ENCODE assay signal across 15 cellular contexts in genomic region chr3:58366699-58367098, GRCh38. TPM values are rescaled to one million over a fixed set of nuclear protein-coding genes. Genes with fewer than 3 reads are reported as not detected.
DNase-seq lines count a peak whose midpoint lies in the region; ATAC-seq and FAIRE-seq lines count a peak whose summit lies in the region.
"Had no signal": no experiment of that assay in that cellular context is flagged by ENCODE, and none has a peak within 500 bp of the region (broad histone marks: within the 10 kb centered on the region; RNA-seq: fewer than 3 reads in every experiment).

No MANE protein-coding gene starts in this region.

- H3K27me3 Mint-ChIP-seq in activated T-helper 17 cell treated with anti-CD3 and anti-CD28 coated beads, Interleukin-2, amount 50 U/mL, for 72 hours, result no peaks in the 10 kb centered on the region

- peaks cover 18% of the 10 kb centered on the region for H3K36me3 Mint-ChIP-seq in activated T-helper 17 cell treated with anti-CD3 and anti-CD28 coated beads, Interleukin-2, amount 50 U/mL, for 72 hours (ENCODE audit: low read depth)

- DNase-seq in EL (peak; percentile 10), Kasumi-1 (lab: John Stamatoyannopoulos, UW) (peak; percentile 23 to 28), left lobe of liver (ENCODE audit: low spot score) (no peak), urothelium cell line (ENCODE audit: low spot score) (no peak), midbrain (lab: John Stamatoyannopoulos, UW) (no peak), DMS79 treated with DMSO at 0.1 percent for 48 hours (lab: John Stamatoyannopoulos, UW) (no peak)
- DNase-seq: activated naive CD4-positive, alpha-beta T cell; colonic mucosa; MG63; NCI-H1930; stimulated activated CD4-positive, alpha-beta T cell treated with anti-CD3 and anti-CD28 coated beads, Interleukin-4, amount 100 ng/mL, for 24 hours had no signal

- peak; percentile 35 for ATAC-seq in activated T-helper 17 cell treated with anti-CD3 and anti-CD28 coated beads, Interleukin-2, amount 50 U/mL, for 72 hours (replicated peaks)
- peak; percentile 33 for ATAC-seq in left lobe of liver
- no peak for ATAC-seq in GM21526 (IDR thresholded peaks at IDR 0.05; ENCODE audit: low FRiP score, unreplicated experiment)
- ATAC-seq: activated CD4-positive, CD25-positive, alpha-beta regulatory T cell treated with anti-CD3 and anti-CD28 coated beads, Interleukin-2, amount 50 U/mL, for 24 hours; Right ventricle myocardium inferior had no signal

- FAIRE-seq in urothelium cell line (lab: Jason Lieb, UNC), result no peak

- H3K4me1 Mint-ChIP-seq in activated T-helper 17 cell treated with anti-CD3 and anti-CD28 coated beads, Interleukin-2, amount 50 U/mL, for 72 hours, result no peaks in the 10 kb centered on the region

- H3K27ac Mint-ChIP-seq in activated T-helper 17 cell treated with anti-CD3 and anti-CD28 coated beads, Interleukin-2, amount 50 U/mL, for 72 hours, result no peak overlapping the region

- no peaks in the 10 kb centered on the region for H3K9me3 Mint-ChIP-seq in activated T-helper 17 cell treated with anti-CD3 and anti-CD28 coated beads, Interleukin-2, amount 50 U/mL, for 72 hours

- no peak overlapping the region for H3K4me3 Mint-ChIP-seq in activated T-helper 17 cell treated with anti-CD3 and anti-CD28 coated beads, Interleukin-2, amount 50 U/mL, for 72 hours

RNA-seq across cellular contexts. Expression of gene PXK, which starts 34.0 kb away (rescaled TPM):
- total RNA-seq in activated T-helper 17 cell treated with anti-CD3 and anti-CD28 coated beads, Interleukin-2, amount 50 U/mL, for 72 hours, result 10 to 100 TPM; 17.8 to 27.1 TPM
- 7.5 TPM for total RNA-seq in left lobe of liver

Comparison
In these comparisons a context has a peak if more than half of its experiments do, and no peak if none do; other contexts are left out.
1. DNase-seq: peak in EL (single experiment) and Kasumi-1 (2 of 2); none in left lobe of liver (single experiment), urothelium cell line (single experiment), midbrain (single experiment) and DMS79 treated with DMSO at 0.1 percent for 48 hours (single experiment).